8 cellular contexts compared by ENCODE assay signal in the genomic region with DNA sequence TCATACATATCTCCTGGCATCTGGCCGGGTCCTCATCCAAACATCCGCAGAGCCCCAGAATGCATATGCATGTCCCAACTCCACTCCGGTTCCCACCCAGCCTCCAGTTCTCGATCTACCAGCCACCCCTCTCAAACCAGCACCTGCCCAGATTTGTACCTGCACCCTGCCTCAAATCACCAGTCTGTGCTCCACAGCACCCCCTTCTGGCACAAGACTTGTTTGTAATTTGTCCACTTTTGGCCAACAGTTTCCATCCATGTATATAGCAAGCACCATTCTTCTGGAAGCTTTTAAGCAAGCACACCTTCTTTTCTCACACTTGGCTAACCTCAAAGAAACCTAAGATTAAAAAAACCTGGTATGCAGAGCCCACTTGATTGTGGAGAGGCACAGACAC.
DNase-seq lines count a peak whose midpoint lies in the region; ATAC-seq and TF ChIP-seq lines count a peak whose summit lies in the region.

No MANE protein-coding gene starts in this region.

- H3K9ac ChIP-seq in H9 (ENCODE audit: extremely low read depth, insufficient read length, low read length) (no peak overlapping the region), mammary epithelial cell (ENCODE audit: insufficient read depth, low read length) (no peak overlapping the region)

- H4K5ac ChIP-seq in H9 (ENCODE audit: insufficient read length, low read depth, low read length) = no peak overlapping the region

- H3K4ac ChIP-seq in H9 (ENCODE audit: low read depth, low read length) = no peak overlapping the region

- no peak overlapping the region for H2BK120ac ChIP-seq in H9 (ENCODE audit: low read depth, low read length, poor library complexity, severe bottlenecking)

- no peak overlapping the region for H3K23ac ChIP-seq in H9 (ENCODE audit: insufficient read length, low read depth, low read length)

- H2AFZ ChIP-seq in H9 (ENCODE audit: low read length) (no peak overlapping the region), mammary epithelial cell (ENCODE audit: low read depth, low read length) (no peak overlapping the region)

- DNase-seq in H9 = peak; percentile 63
- DNase-seq in SK-MEL-5 (ENCODE audit: low read depth, low spot score) = peak; percentile 39
- no peak for DNase-seq in mammary epithelial cell
- DNase-seq in stimulated activated CD4-positive, alpha-beta T cell treated with anti-CD3 and anti-CD28 coated beads, Interleukin-15, amount 100 ng/mL, for 24 hours = peak; percentile 68
- no peak for DNase-seq in sigmoid colon
- DNase-seq in coronary artery (ENCODE audit: low spot score) = no peak
- DNase-seq in NCI-H510A treated with DMSO at 0.1 percent for 48 hours (lab: John Stamatoyannopoulos, UW) = no peak

- H4K8ac ChIP-seq in H9 (replicated peaks; ENCODE audit: insufficient read length, low read depth, low read length) = no peak overlapping the region

- no peak overlapping the region for H3K4me3 ChIP-seq in mammary epithelial cell (replicated peaks in 1 of 3; ENCODE audit: insufficient read depth in 1 of 3, low read depth in 2 of 3, low read length in 3 of 3)
- no peak overlapping the region for H3K4me3 ChIP-seq in sigmoid colon
- H3K4me3 ChIP-seq in coronary artery = no peak overlapping the region

- H3T11ph ChIP-seq in H9 (ENCODE audit: low read length) = no peak overlapping the region

- dilution Hi-C loops in mammary epithelial cell (cut with HindIII; ENCODE audit: low sequenced_read_pairs) = no loop called here

- no peak overlapping the region for H3K27ac Mint-ChIP-seq in H9

- H2BK5ac ChIP-seq in H9 (ENCODE audit: insufficient read length, low read length) = no peak overlapping the region

- H4K20me1 ChIP-seq in H9 (ENCODE audit: control insufficient read depth, insufficient read depth, insufficient read length) (no peaks in the 10 kb centered on the region), mammary epithelial cell (ENCODE audit: insufficient read depth, low read length) (no peaks in the 10 kb centered on the region)

- no TSS peak for BruUV-seq in mammary epithelial cell (replicated peaks; lab: Mats Ljungman, UMichigan)

- no peak overlapping the region for H3K27ac ChIP-seq in H9 (ENCODE audit: insufficient read length, low read depth, low read length)
- no peak overlapping the region for H3K27ac ChIP-seq in mammary epithelial cell (ENCODE audit: insufficient read depth, low read depth, low read length)
- no peak overlapping the region for H3K27ac ChIP-seq in sigmoid colon
- H3K27ac ChIP-seq in coronary artery = no peak overlapping the region

- H3K79me2 ChIP-seq in H9 (ENCODE audit: insufficient read depth, low read length) (no peaks in the 10 kb centered on the region), mammary epithelial cell (ENCODE audit: insufficient read depth, low read length) (no peaks in the 10 kb centered on the region)

- H3K14ac ChIP-seq in H9 (ENCODE audit: insufficient read depth, low read length) = no peak overlapping the region

- no peak for TF ChIP-seq EP300 in sigmoid colon (IDR thresholded peaks at IDR 0.05)

- peaks cover 5 to 9% (median 7%) of the 10 kb centered on the region in 3 experiments; a peak in 5 of 7 replicates for H3K36me3 Mint-ChIP-seq in H9 (ENCODE audit: insufficient read depth in 1 of 3, low read depth in 3 of 3)

- peaks cover 64 to 86% of the 10 kb centered on the region in 2 experiments for H3K9me3 Mint-ChIP-seq in H9

- intact Hi-C loops in mammary epithelial cell (cut with micrococcal nuclease) (no loop called here), sigmoid colon (cut with DNase I) (no loop called here)

- no peak overlapping the region for H4K91ac ChIP-seq in H9 (ENCODE audit: insufficient read length, low read depth, low read length)

- no peaks in the 10 kb centered on the region for H3K23me2 ChIP-seq in H9 (ENCODE audit: insufficient read length, low read depth, low read length, poor library complexity, severe bottlenecking)

- no peak overlapping the region for H2BK15ac ChIP-seq in H9 (ENCODE audit: low read depth, low read length)

- H3K36me3 ChIP-seq in mammary epithelial cell (ENCODE audit: insufficient read depth, low read length) (no peaks in the 10 kb centered on the region), sigmoid colon (no peaks in the 10 kb centered on the region)

- no peak overlapping the region for H3K4me3 Mint-ChIP-seq in H9

- no peak overlapping the region for H3K56ac ChIP-seq in H9 (ENCODE audit: insufficient read length, low read depth, low read length)

- H2BK12ac ChIP-seq in H9 (ENCODE audit: insufficient read length, low read depth, low read length) = no peak overlapping the region

- H3K18ac ChIP-seq in H9 (ENCODE audit: insufficient read length, low read depth, low read length) = no peak overlapping the region

- H2AK5ac ChIP-seq in H9 (ENCODE audit: insufficient read length, low read length) = no peak overlapping the region

- TF ChIP-seq POLR2A in sigmoid colon (IDR thresholded peaks at IDR 0.05) = no peak

- TF ChIP-seq CTCF in H9 (conservative IDR thresholded peaks at IDR 0.05) (peak; percentile 60), mammary epithelial cell (conservative IDR thresholded peaks at IDR 0.05 in 1 of 2, IDR thresholded peaks at IDR 0.05 in 1 of 2; ENCODE audit: extremely low read depth in 1 of 2, insufficient read depth in 1 of 2, low read depth in 1 of 2, low read length in 2 of 2) (peak; percentile 19 to 39), sigmoid colon (IDR thresholded peaks at IDR 0.05) (peak in 1 of 4 experiments; percentile 8), coronary artery (IDR thresholded peaks at IDR 0.05) (no peak)

- ATAC-seq in HG02852 (IDR thresholded peaks at IDR 0.05; ENCODE audit: unreplicated experiment) = no peak

- no peak overlapping the region for H2BK20ac ChIP-seq in H9 (ENCODE audit: low read depth, low read length, poor library complexity, severe bottlenecking)

- H3K4me2 ChIP-seq in H9 (ENCODE audit: insufficient read depth, insufficient read length, low read length) (no peak overlapping the region), mammary epithelial cell (ENCODE audit: insufficient read depth, low read depth, low read length) (no peak overlapping the region)

- in situ Hi-C loops in SK-MEL-5 (cut with HindIII; ENCODE audit: low pct_unique_long_range_greater_than_20kb, low sequenced_read_pairs) (no loop called here), mammary epithelial cell (cut with MboI; ENCODE audit: low sequenced_read_pairs in 2 of 2) (no loop called here)

- no peaks in the 10 kb centered on the region for H3K9me3 ChIP-seq in H9 (ENCODE audit: control insufficient read depth, low read depth, low read length)
- no peaks in the 10 kb centered on the region for H3K9me3 ChIP-seq in mammary epithelial cell (replicated peaks; ENCODE audit: insufficient read depth, low read length)
- H3K9me3 ChIP-seq in sigmoid colon = no peaks in the 10 kb centered on the region

- H3K27me3 ChIP-seq in H9 (ENCODE audit: insufficient read depth, low read length) (no peaks in the 10 kb centered on the region), mammary epithelial cell (ENCODE audit: insufficient read depth, low read length) (no peaks in the 10 kb centered on the region), sigmoid colon (no peaks in the 10 kb centered on the region)

- CTCF ChIA-PET in mammary epithelial cell (lab: Charles Lee; ENCODE audit: low non-redundant PET) = no interaction called here

- no peaks in the 10 kb centered on the region for H3K79me1 ChIP-seq in H9 (ENCODE audit: insufficient read depth, low read depth, low read length, poor library complexity, severe bottlenecking)

- peaks cover 8 to 16% of the 10 kb centered on the region in 2 experiments for H3K4me1 Mint-ChIP-seq in H9

- peaks cover 5% of the 10 kb centered on the region for H3K27me3 Mint-ChIP-seq in H9 (ENCODE audit: low read depth)

- WGBS in H9 (ENCODE audit: extremely low coverage, insufficient read length, low lambda C conversion rate) = no CpG with 5 or more reads among the region's 4 CpGs
- WGBS in mammary epithelial cell (ENCODE audit: low coverage, missing lambda C conversion rate) = 73% methylated on average over 4 of the region's 4 CpGs
- WGBS in sigmoid colon, 2 donors = 45 to 90% methylated on average over 4 of the region's 4 CpGs

- peaks cover 3% of the 10 kb centered on the region; the same call in 1 of the 2 replicates for H3K4me1 ChIP-seq in H9 (ENCODE audit: insufficient read depth, low read length)
- H3K4me1 ChIP-seq in mammary epithelial cell (ENCODE audit: insufficient read depth, low read length) = no peaks in the 10 kb centered on the region
- peaks cover 0 to under 1% (median 0%) of the 10 kb centered on the region in 4 donors for H3K4me1 ChIP-seq in sigmoid colon

Comparison
In these comparisons a context has a peak if more than half of its experiments do, and no peak if none do; other contexts are left out.
1. DNase-seq: peak in H9 (single experiment), SK-MEL-5 (single experiment) and stimulated activated CD4-positive, alpha-beta T cell treated with anti-CD3 and anti-CD28 coated beads, Interleukin-15, amount 100 ng/mL, for 24 hours (single experiment); none in mammary epithelial cell (single experiment), sigmoid colon (single experiment), coronary artery (single experiment) and NCI-H510A treated with DMSO at 0.1 percent for 48 hours (single experiment).